In genomic region chr2:134367915-134368911, GRCh38 we compare ENCODE assay signal across 10 cellular contexts.
DNase-seq lines count a peak whose midpoint lies in the region; ATAC-seq and TF ChIP-seq lines count a peak whose summit lies in the region.
"Had no signal": no experiment of that assay in that cellular context is flagged by ENCODE, and none has a peak within 500 bp of the region (broad histone marks: within the 10 kb centered on the region; RNA-seq: fewer than 3 reads in every experiment).

No MANE protein-coding gene starts in this region.

- no peak overlapping the region for H3K9ac ChIP-seq in mammary epithelial cell (ENCODE audit: insufficient read depth, low read length)

- H3K27me3 ChIP-seq in SJCRH30 (no peaks in the 10 kb centered on the region), esophagus squamous epithelium (no peaks in the 10 kb centered on the region), mammary epithelial cell (ENCODE audit: insufficient read depth, low read length) (no peaks in the 10 kb centered on the region)

- DNase-seq in activated CD4-positive, alpha-beta T cell treated with anti-CD3 and anti-CD28 coated beads for 36 hours: peak; percentile 24
- DNase-seq in activated CD4-positive, alpha-beta T cell treated with anti-CD3 and anti-CD28 coated beads, Interleukin-2, amount 50 U/mL, for 4 hours: no peak
- peak; percentile 31 to 65 for DNase-seq in SJCRH30
- peak; percentile 34 for DNase-seq in fibroblast of peridontal ligament (ENCODE audit: extremely low read depth)
- no peak for DNase-seq in stimulated activated naive CD8-positive, alpha-beta T cell treated with anti-CD3 and anti-CD28 coated beads, Interleukin-15, Interleukin-2, amounts not matched to agents 100 U/mL and 50 U/mL, for 24 hours
- DNase-seq in esophagus squamous epithelium (lab: John Stamatoyannopoulos, UW): no peak
- no peak for DNase-seq in mammary epithelial cell
- DNase-seq: RPMI8226 had no signal

- CTCF ChIA-PET in activated CD4-positive, alpha-beta T cell treated with anti-CD3 and anti-CD28 coated beads for 36 hours (lab: Charles Lee): interaction anchor here (1.1 kb wide), 1 partner anchor 250 kb away, joined by 4 read pairs; no protein-coding TSS in a partner anchor
- CTCF ChIA-PET in mammary epithelial cell (lab: Charles Lee; ENCODE audit: low non-redundant PET): interaction anchor here (0.6 kb wide), 1 partner anchor 15 kb away, joined by 5 read pairs; no protein-coding TSS in a partner anchor

- TF ChIP-seq POLR2A in esophagus squamous epithelium (IDR thresholded peaks at IDR 0.05): no peak

- H3K4me2 ChIP-seq in mammary epithelial cell (ENCODE audit: insufficient read depth, low read depth, low read length): no peak overlapping the region

- dilution Hi-C loops in mammary epithelial cell (cut with HindIII; ENCODE audit: low sequenced_read_pairs): no loop called here

- no peaks in the 10 kb centered on the region for H4K20me1 ChIP-seq in mammary epithelial cell (ENCODE audit: insufficient read depth, low read length)

- TF ChIP-seq CTCF in esophagus squamous epithelium (IDR thresholded peaks at IDR 0.05): no peak
- TF ChIP-seq CTCF in mammary epithelial cell (conservative IDR thresholded peaks at IDR 0.05 in 1 of 2, IDR thresholded peaks at IDR 0.05 in 1 of 2; ENCODE audit: extremely low read depth in 1 of 2, insufficient read depth in 1 of 2, low read depth in 1 of 2, low read length in 2 of 2): no peak

- no peaks in the 10 kb centered on the region for H3K9me3 ChIP-seq in SJCRH30 (replicated peaks)
- H3K9me3 ChIP-seq in esophagus squamous epithelium: no peaks in the 10 kb centered on the region
- H3K9me3 ChIP-seq in mammary epithelial cell (replicated peaks; ENCODE audit: insufficient read depth, low read length): no peaks in the 10 kb centered on the region

- intact Hi-C loops in activated CD4-positive, alpha-beta T cell treated with anti-CD3 and anti-CD28 coated beads for 36 hours (cut with DNase I, micrococcal nuclease): no loop called here
- intact Hi-C loops in esophagus squamous epithelium (cut with DNase I): no loop called here
- intact Hi-C loops in mammary epithelial cell (cut with micrococcal nuclease): no loop called here

- peaks cover 34% of the 10 kb centered on the region for H3K4me1 Mint-ChIP-seq in activated CD4-positive, alpha-beta T cell treated with anti-CD3 and anti-CD28 coated beads for 36 hours

- peak; percentile 74 for ATAC-seq in activated CD4-positive, alpha-beta T cell treated with anti-CD3 and anti-CD28 coated beads for 36 hours
- peak; percentile 48 for ATAC-seq in stimulated activated naive CD8-positive, alpha-beta T cell treated with anti-CD3 and anti-CD28 coated beads, Interleukin-15, Interleukin-2, amounts not matched to agents 100 U/mL and 50 U/mL, for 24 hours
- ATAC-seq in GM18502 (IDR thresholded peaks at IDR 0.05; ENCODE audit: poor library complexity, unreplicated experiment): no peak

- no peak overlapping the region for H3K4me3 Mint-ChIP-seq in activated CD4-positive, alpha-beta T cell treated with anti-CD3 and anti-CD28 coated beads for 36 hours

- in situ Hi-C loops in mammary epithelial cell (cut with MboI; ENCODE audit: low sequenced_read_pairs in 2 of 2): no loop called here

- 52 to 59% methylated on average over 7 of the region's 7 CpGs for WGBS in esophagus squamous epithelium, 2 donors
- WGBS in mammary epithelial cell (ENCODE audit: low coverage, missing lambda C conversion rate): 73% methylated on average over 7 of the region's 7 CpGs

- H3K4me1 ChIP-seq in SJCRH30: peaks cover 45% of the 10 kb centered on the region
- peaks cover 4 to 48% (median 13%) of the 10 kb centered on the region in 3 donors for H3K4me1 ChIP-seq in esophagus squamous epithelium
- H3K4me1 ChIP-seq in mammary epithelial cell (ENCODE audit: insufficient read depth, low read length): peaks cover 59% of the 10 kb centered on the region

- H3K79me2 ChIP-seq in mammary epithelial cell (ENCODE audit: insufficient read depth, low read length): no peaks in the 10 kb centered on the region

- H3K4me3 ChIP-seq in SJCRH30: no peak overlapping the region
- no peak overlapping the region for H3K4me3 ChIP-seq in esophagus squamous epithelium
- H3K4me3 ChIP-seq in mammary epithelial cell (replicated peaks in 1 of 3; ENCODE audit: insufficient read depth in 1 of 3, low read depth in 2 of 3, low read length in 3 of 3): no peak overlapping the region
- H3K4me3 ChIP-seq: lung had no signal

- no peak overlapping the region for H3K27ac Mint-ChIP-seq in activated CD4-positive, alpha-beta T cell treated with anti-CD3 and anti-CD28 coated beads for 36 hours

- no peaks in the 10 kb centered on the region for H3K9me3 Mint-ChIP-seq in activated CD4-positive, alpha-beta T cell treated with anti-CD3 and anti-CD28 coated beads for 36 hours (ENCODE audit: low read depth)

- POLR2A ChIA-PET in activated CD4-positive, alpha-beta T cell treated with anti-CD3 and anti-CD28 coated beads for 36 hours (lab: Charles Lee): no interaction called here

- BruUV-seq in mammary epithelial cell (replicated peaks; lab: Mats Ljungman, UMichigan): no TSS peak

- no peak overlapping the region for H2AFZ ChIP-seq in mammary epithelial cell (ENCODE audit: low read depth, low read length)

- no peaks in the 10 kb centered on the region for H3K27me3 Mint-ChIP-seq in activated CD4-positive, alpha-beta T cell treated with anti-CD3 and anti-CD28 coated beads for 36 hours

- peak overlapping the region; percentile 15; the same call in 1 of the 2 replicates for H3K27ac ChIP-seq in SJCRH30
- peak overlapping the region in 1 of 4 donors; percentile 4 for H3K27ac ChIP-seq in esophagus squamous epithelium
- H3K27ac ChIP-seq in mammary epithelial cell (ENCODE audit: insufficient read depth, low read depth, low read length): no peak overlapping the region

- peaks cover 14% of the 10 kb centered on the region for H3K36me3 ChIP-seq in SJCRH30
- peaks cover 0 to 9% (median 0%) of the 10 kb centered on the region in 3 donors for H3K36me3 ChIP-seq in esophagus squamous epithelium
- no peaks in the 10 kb centered on the region for H3K36me3 ChIP-seq in mammary epithelial cell (ENCODE audit: insufficient read depth, low read length)

- peaks cover 20% of the 10 kb centered on the region for H3K36me3 Mint-ChIP-seq in activated CD4-positive, alpha-beta T cell treated with anti-CD3 and anti-CD28 coated beads for 36 hours (ENCODE audit: low read depth)

Comparison
In these comparisons a context has a peak if more than half of its experiments do, and no peak if none do; other contexts are left out.
1. DNase-seq: peak in activated CD4-positive, alpha-beta T cell treated with anti-CD3 and anti-CD28 coated beads for 36 hours (single experiment), SJCRH30 (2 of 2) and fibroblast of peridontal ligament (single experiment); none in activated CD4-positive, alpha-beta T cell treated with anti-CD3 and anti-CD28 coated beads, Interleukin-2, amount 50 U/mL, for 4 hours (0 of 2), stimulated activated naive CD8-positive, alpha-beta T cell treated with anti-CD3 and anti-CD28 coated beads, Interleukin-15, Interleukin-2, amounts not matched to agents 100 U/mL and 50 U/mL, for 24 hours (single experiment), esophagus squamous epithelium (single experiment) and mammary epithelial cell (single experiment).